In the genomic region with DNA sequence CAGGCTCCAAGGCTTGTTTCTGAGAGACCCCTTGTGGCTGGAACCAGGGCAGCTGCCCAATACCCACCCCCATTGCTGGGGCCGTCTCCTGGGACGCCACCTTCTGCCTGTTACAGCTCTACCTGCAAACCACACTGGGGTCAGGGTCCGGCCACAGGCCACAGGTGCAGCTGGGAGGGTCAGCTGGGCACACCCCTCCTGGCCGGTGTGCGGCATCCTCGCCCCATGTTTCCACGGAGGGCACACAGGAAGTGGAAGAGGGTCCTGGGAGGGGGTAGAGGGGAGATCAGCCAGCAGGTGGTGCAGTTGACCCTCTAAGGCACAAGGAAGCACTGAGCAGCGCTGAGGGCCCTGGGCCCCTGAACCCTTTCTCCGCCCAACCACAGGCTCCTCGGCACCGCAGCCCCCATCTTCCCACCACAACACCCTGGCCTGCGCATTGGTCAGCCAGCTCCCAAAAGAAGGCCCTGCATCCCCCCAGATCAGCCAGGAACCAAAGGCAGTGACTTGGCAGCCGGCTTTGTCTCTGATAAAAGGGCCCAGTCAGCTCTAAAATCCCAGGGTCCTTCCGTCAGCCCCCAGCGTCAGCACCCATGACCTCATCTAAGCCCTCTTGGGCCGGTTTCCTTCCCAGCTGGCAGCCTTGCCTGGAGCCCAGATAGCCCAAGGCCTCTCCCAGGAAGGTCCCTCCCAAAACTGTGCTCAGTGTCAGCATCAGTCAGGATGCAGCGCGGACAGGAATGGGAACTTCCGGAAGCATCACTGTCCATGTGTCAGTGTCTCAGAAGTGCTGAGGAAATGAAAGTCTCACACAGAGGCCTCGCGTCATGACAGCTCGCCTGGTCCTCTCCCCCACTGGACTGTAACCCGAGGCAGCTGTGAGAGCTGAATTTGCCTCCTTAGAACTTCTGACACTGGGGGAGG, we compare ENCODE assay signal across 9 cellular contexts. TPM values are rescaled to one million over a fixed set of nuclear protein-coding genes. Genes with fewer than 3 reads are reported as not detected.
A peak's percentile ranks its signal among the peaks of the same experiment; 100 is the strongest.
DNase-seq lines count a peak whose midpoint lies in the region; ATAC-seq, FAIRE-seq and TF ChIP-seq lines count a peak whose summit lies in the region.
"Had no signal": no experiment of that assay in that cellular context is flagged by ENCODE, and none has a peak within 500 bp of the region (broad histone marks: within the 10 kb centered on the region; RNA-seq: fewer than 3 reads in every experiment).

No MANE protein-coding gene starts in this region.

- no peak overlapping the region for H3K4me3 ChIP-seq in GM12864 (ENCODE audit: low read depth, low read length)
- H3K4me3 ChIP-seq in stomach = no peak overlapping the region

- intact Hi-C loops in stomach (cut with DNase I; ENCODE audit: low total_unique reads) = no loop called here

- ATAC-seq in left lobe of liver (no peak), GM21526 (IDR thresholded peaks at IDR 0.05; ENCODE audit: low FRiP score, unreplicated experiment) (no peak)

- H3K4me1 Mint-ChIP-seq in osteocyte (ENCODE audit: unreplicated experiment) = peaks cover 12% of the 10 kb centered on the region

- no peak for TF ChIP-seq POLR2A in H54 (IDR thresholded peaks at IDR 0.05; ENCODE audit: low read depth, low read length)
- TF ChIP-seq POLR2A in stomach (IDR thresholded peaks at IDR 0.05) = no peak

- no peaks in the 10 kb centered on the region for H3K9me3 ChIP-seq in stomach
- H3K9me3 ChIP-seq: MG63 had no signal

- H3K27me3 Mint-ChIP-seq in osteocyte (ENCODE audit: unreplicated experiment) = no peaks in the 10 kb centered on the region

- TF ChIP-seq CTCF in GM12864 (IDR thresholded peaks at IDR 0.05; ENCODE audit: low read depth, low read length, missing control alignments) = peak; percentile 51
- peak; percentile 32 for TF ChIP-seq CTCF in osteocyte (IDR thresholded peaks at IDR 0.05)
- TF ChIP-seq CTCF in stomach (IDR thresholded peaks at IDR 0.05) = peak in 1 of 7 experiments; percentile 16

- H3K36me3 Mint-ChIP-seq in osteocyte (ENCODE audit: unreplicated experiment) = no peaks in the 10 kb centered on the region

- no peak overlapping the region for H3K4me3 Mint-ChIP-seq in osteocyte (ENCODE audit: unreplicated experiment)

- DNase-seq in GM12864 (ENCODE audit: low read depth) = no peak
- DNase-seq in NCI-H82 treated with DMSO at 0.1 percent for 48 hours (lab: John Stamatoyannopoulos, UW; ENCODE audit: unreplicated experiment) = peak; percentile 47
- DNase-seq in dermis blood vessel endothelial cell = peak; percentile 22
- DNase-seq in osteocyte (ENCODE audit: extremely low spot score, unreplicated experiment) = no peak
- DNase-seq in left lobe of liver (ENCODE audit: low spot score) = no peak
- no peak for DNase-seq in H54 (ENCODE audit: insufficient read length, low spot score)
- DNase-seq in stomach = no peak
- DNase-seq: MG63 had no signal

- H3K4me1 ChIP-seq in stomach = peaks cover 26 to 42% (median 37%) of the 10 kb centered on the region in 4 donors

- peaks cover 5 to 80% (median 44%) of the 10 kb centered on the region in 3 donors for H3K27me3 ChIP-seq in stomach
- H3K27me3 ChIP-seq: MG63 had no signal

- H3K36me3 ChIP-seq in stomach = no peaks in the 10 kb centered on the region
- H3K36me3 ChIP-seq: MG63 had no signal

- H3K27ac Mint-ChIP-seq in osteocyte (ENCODE audit: unreplicated experiment) = no peak overlapping the region

- no peak for TF ChIP-seq EP300 in stomach (IDR thresholded peaks at IDR 0.05)

- whole genome bisulfite sequencing in stomach, 5 donors = 54 to 73% (median 61%) methylated on average over 15 to 23 of the region's 23 CpGs

- no peaks in the 10 kb centered on the region for H3K9me3 Mint-ChIP-seq in osteocyte (ENCODE audit: unreplicated experiment)

- FAIRE-seq in H54 (lab: Jason Lieb, UNC) = no peak

- no peak overlapping the region for H3K27ac ChIP-seq in stomach

RNA-seq across cellular contexts. Expression of a gene that starts 1.7 kb away (rescaled TPM):
- total RNA-seq in dermis blood vessel endothelial cell = 0.34 and 0.47 TPM in 2 replicates
- total RNA-seq in osteocyte = 1.0 and 1.2 TPM in 2 replicates
- total RNA-seq in left lobe of liver = not detected
- 1 to 10 TPM in 1 of 5 donors, under 1 TPM in 1, not detected in 3; 0.89 to 1.1 TPM for total RNA-seq in stomach
- polyA plus RNA-seq in stomach = under 1 TPM in 2 of 3 donors, not detected in 1; 0.13 to 0.75 TPM

RNA-seq across cellular contexts. Expression of a gene that starts 22.0 kb away (rescaled TPM):
- total RNA-seq in dermis blood vessel endothelial cell = not detected in 2 replicates
- total RNA-seq in osteocyte = 1.0 and 1.2 TPM in 2 replicates
- total RNA-seq in left lobe of liver = 0.10 TPM
- total RNA-seq in stomach = 1 to 10 TPM in 2 of 5 donors, under 1 TPM in 1, not detected in 2; 0.29 to 1.7 (median 1.3) TPM
- polyA plus RNA-seq in stomach = under 1 TPM; 0.06 to 0.46 (median 0.15) TPM

RNA-seq across cellular contexts. Expression of a gene that starts 43.0 kb away (rescaled TPM):
- total RNA-seq in dermis blood vessel endothelial cell (17.7 and 18.7 TPM in 2 replicates), osteocyte (34.1 and 37.2 TPM in 2 replicates), left lobe of liver (20.1 TPM), stomach (10 to 100 TPM; 20.4 to 59.4 (median 33.6) TPM)
- 10 to 100 TPM; 37.1 to 55.1 (median 38.5) TPM for polyA plus RNA-seq in stomach

Comparison
In these comparisons a context has a peak if more than half of its experiments do, and no peak if none do; other contexts are left out.
1. DNase-seq: peak in NCI-H82 treated with DMSO at 0.1 percent for 48 hours (single experiment) and dermis blood vessel endothelial cell (single experiment); none in GM12864 (single experiment), osteocyte (single experiment), left lobe of liver (single experiment), H54 (single experiment) and stomach (single experiment).